Comparison of ENCODE assay signal across 12 cellular contexts in the genomic region with DNA sequence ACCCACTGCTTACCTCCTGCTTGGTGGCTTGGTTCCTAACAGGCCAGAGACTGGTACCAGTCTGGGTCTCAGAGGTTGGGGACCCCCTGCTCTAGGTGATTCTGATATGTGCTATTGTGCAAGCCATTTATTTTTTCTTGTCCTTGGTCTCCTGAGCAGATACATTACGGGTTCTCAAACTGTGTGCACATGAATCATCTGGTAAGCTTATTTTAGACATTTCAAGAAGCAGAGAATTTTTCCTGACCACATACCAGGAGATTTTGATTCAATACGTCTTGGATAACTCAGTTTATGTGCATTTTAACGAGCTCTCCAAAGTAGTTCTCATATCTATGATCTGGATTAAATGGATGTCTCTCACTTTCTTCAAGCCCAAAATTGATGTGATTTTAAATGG.
DNase-seq lines count a peak whose midpoint lies in the region; ATAC-seq and TF ChIP-seq lines count a peak whose summit lies in the region.
"Had no signal": no experiment of that assay in that cellular context is flagged by ENCODE, and none has a peak within 500 bp of the region (broad histone marks: within the 10 kb centered on the region; RNA-seq: fewer than 3 reads in every experiment).

No MANE protein-coding gene starts in this region.

- H3K27me3 ChIP-seq in GM23338 (ENCODE audit: insufficient read depth) (no peaks in the 10 kb centered on the region), skeletal muscle satellite cell (ENCODE audit: control insufficient read depth, insufficient read depth, low read length) (no peaks in the 10 kb centered on the region)
- H3K27me3 ChIP-seq: breast epithelium had no signal

- no peaks in the 10 kb centered on the region for H4K20me1 ChIP-seq in GM23338 (replicated peaks; ENCODE audit: insufficient read depth)

- no peaks in the 10 kb centered on the region for H3K36me3 ChIP-seq in GM23338 (ENCODE audit: insufficient read depth)
- H3K36me3 ChIP-seq in skeletal muscle satellite cell (ENCODE audit: insufficient read depth, low read length) = no peaks in the 10 kb centered on the region
- H3K36me3 ChIP-seq: breast epithelium had no signal

- peaks cover 32% of the 10 kb centered on the region for H3K36me3 Mint-ChIP-seq in GM23338 (ENCODE audit: low read depth)

- no peak overlapping the region for H2AFZ ChIP-seq in GM23338

- no peaks in the 10 kb centered on the region for H3K9me3 ChIP-seq in skeletal muscle satellite cell (replicated peaks; ENCODE audit: low read length)
- H3K9me3 ChIP-seq: breast epithelium had no signal

- ATAC-seq in GM23338 (no peak), SK-N-SH treated with all-trans-retinoic acid at 6 μM for 48 hours (peak; percentile 71), HG03280 (IDR thresholded peaks at IDR 0.05; ENCODE audit: unreplicated experiment) (no peak), HG03565 (IDR thresholded peaks at IDR 0.05; ENCODE audit: unreplicated experiment) (no peak)
- ATAC-seq: Panc1 had no signal

- no peaks in the 10 kb centered on the region for H3F3A ChIP-seq in GM23338 (replicated peaks; ENCODE audit: low read depth)

- H3K27ac Mint-ChIP-seq in GM23338 = peak overlapping the region; percentile 98

- peaks cover 42% of the 10 kb centered on the region for H3K79me2 ChIP-seq in GM23338 (replicated peaks; ENCODE audit: insufficient read depth)

- peaks cover 58% of the 10 kb centered on the region for H3K4me1 ChIP-seq in GM23338 (ENCODE audit: insufficient read depth)
- peaks cover 22% of the 10 kb centered on the region for H3K4me1 ChIP-seq in skeletal muscle satellite cell (ENCODE audit: control insufficient read depth, insufficient read depth, low read length)
- H3K4me1 ChIP-seq: breast epithelium had no signal

- peaks cover 5% of the 10 kb centered on the region; the same call in 1 of the 3 replicates for H3K9me3 Mint-ChIP-seq in GM23338

- H3K27ac ChIP-seq in GM23338 (ENCODE audit: low read depth) = peak overlapping the region; percentile 95
- H3K27ac ChIP-seq: breast epithelium had no signal

- H3K4me3 ChIP-seq in GM23338 (no peak overlapping the region), fibroblast of the aortic adventitia (ENCODE audit: low read depth, low read length) (no peak overlapping the region), skeletal muscle satellite cell (ENCODE audit: low read length) (no peak overlapping the region)
- H3K4me3 ChIP-seq: breast epithelium had no signal

- peak overlapping the region; percentile 64 for H3K9ac ChIP-seq in skeletal muscle satellite cell (ENCODE audit: low read depth, low read length)

- H3K4me2 ChIP-seq in GM23338 (peak overlapping the region; percentile 4; the same call in 1 of the 2 replicates), skeletal muscle satellite cell (ENCODE audit: low read length) (no peak overlapping the region)

- H3K4me1 Mint-ChIP-seq in GM23338 = peaks cover 74% of the 10 kb centered on the region

- no peak for DNase-seq in GM23338 (ENCODE audit: low spot score)
- DNase-seq in fibroblast of the aortic adventitia (ENCODE audit: low read depth) = peak; percentile 32
- DNase-seq in OCI-M1 (lab: John Stamatoyannopoulos, UW) = no peak
- no peak for DNase-seq in NCI-H510A (lab: John Stamatoyannopoulos, UW)
- DNase-seq: activated effector memory CD4-positive, alpha-beta T cell treated with anti-CD3 and anti-CD28 coated beads, Interleukin-2, amount 50 U/mL, for 16 hours; NCI-H2081 treated with DMSO at 0.1 percent for 48 hours had no signal

- TF ChIP-seq CTCF in GM23338 (conservative IDR thresholded peaks at IDR 0.05; ENCODE audit: low read depth in 2 of 2) = no peak
- no peak for TF ChIP-seq CTCF in fibroblast of the aortic adventitia (IDR thresholded peaks at IDR 0.05; ENCODE audit: insufficient read depth, low read length)

- no peaks in the 10 kb centered on the region for H3K9me2 ChIP-seq in GM23338 (ENCODE audit: insufficient read depth)

- peaks cover 4% of the 10 kb centered on the region for H3K27me3 Mint-ChIP-seq in GM23338 (ENCODE audit: insufficient read depth, low read depth, poor library complexity)

- no peak overlapping the region for H3K4me3 Mint-ChIP-seq in GM23338

TF ChIP-seq in GM23338, 12 proteins besides CTCF, POLR2A, EP300 and RAD21 (continues in another document):
- TF ChIP-seq, protein P1, sequence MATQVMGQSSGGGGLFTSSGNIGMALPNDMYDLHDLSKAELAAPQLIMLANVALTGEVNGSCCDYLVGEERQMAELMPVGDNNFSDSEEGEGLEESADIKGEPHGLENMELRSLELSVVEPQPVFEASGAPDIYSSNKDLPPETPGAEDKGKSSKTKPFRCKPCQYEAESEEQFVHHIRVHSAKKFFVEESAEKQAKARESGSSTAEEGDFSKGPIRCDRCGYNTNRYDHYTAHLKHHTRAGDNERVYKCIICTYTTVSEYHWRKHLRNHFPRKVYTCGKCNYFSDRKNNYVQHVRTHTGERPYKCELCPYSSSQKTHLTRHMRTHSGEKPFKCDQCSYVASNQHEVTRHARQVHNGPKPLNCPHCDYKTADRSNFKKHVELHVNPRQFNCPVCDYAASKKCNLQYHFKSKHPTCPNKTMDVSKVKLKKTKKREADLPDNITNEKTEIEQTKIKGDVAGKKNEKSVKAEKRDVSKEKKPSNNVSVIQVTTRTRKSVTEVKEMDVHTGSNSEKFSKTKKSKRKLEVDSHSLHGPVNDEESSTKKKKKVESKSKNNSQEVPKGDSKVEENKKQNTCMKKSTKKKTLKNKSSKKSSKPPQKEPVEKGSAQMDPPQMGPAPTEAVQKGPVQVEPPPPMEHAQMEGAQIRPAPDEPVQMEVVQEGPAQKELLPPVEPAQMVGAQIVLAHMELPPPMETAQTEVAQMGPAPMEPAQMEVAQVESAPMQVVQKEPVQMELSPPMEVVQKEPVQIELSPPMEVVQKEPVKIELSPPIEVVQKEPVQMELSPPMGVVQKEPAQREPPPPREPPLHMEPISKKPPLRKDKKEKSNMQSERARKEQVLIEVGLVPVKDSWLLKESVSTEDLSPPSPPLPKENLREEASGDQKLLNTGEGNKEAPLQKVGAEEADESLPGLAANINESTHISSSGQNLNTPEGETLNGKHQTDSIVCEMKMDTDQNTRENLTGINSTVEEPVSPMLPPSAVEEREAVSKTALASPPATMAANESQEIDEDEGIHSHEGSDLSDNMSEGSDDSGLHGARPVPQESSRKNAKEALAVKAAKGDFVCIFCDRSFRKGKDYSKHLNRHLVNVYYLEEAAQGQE (IDR thresholded peaks at IDR 0.05; ENCODE audit: unreplicated experiment) = no peak
- TF ChIP-seq STAT1 (IDR thresholded peaks at IDR 0.05; ENCODE audit: unreplicated experiment) (no peak), EZH2phosphoT487 (IDR thresholded peaks at IDR 0.05; ENCODE audit: unreplicated experiment) (no peak), ZNF114 (CRISPR knock-in tag; IDR thresholded peaks at IDR 0.05) (no peak), ZNF331 (CRISPR knock-in tag; IDR thresholded peaks at IDR 0.05; ENCODE audit: low read depth) (no peak)
- TF ChIP-seq, protein P2, sequence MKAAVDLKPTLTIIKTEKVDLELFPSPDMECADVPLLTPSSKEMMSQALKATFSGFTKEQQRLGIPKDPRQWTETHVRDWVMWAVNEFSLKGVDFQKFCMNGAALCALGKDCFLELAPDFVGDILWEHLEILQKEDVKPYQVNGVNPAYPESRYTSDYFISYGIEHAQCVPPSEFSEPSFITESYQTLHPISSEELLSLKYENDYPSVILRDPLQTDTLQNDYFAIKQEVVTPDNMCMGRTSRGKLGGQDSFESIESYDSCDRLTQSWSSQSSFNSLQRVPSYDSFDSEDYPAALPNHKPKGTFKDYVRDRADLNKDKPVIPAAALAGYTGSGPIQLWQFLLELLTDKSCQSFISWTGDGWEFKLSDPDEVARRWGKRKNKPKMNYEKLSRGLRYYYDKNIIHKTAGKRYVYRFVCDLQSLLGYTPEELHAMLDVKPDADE (IDR thresholded peaks at IDR 0.05) = no peak

TF ChIP-seq in SK-N-SH treated with all-trans-retinoic acid at 6 μM for 48 hours, 23 proteins besides CTCF, POLR2A, EP300 and RAD21 (continues in another document):
- TF ChIP-seq ZNF8 (CRISPR knock-in tag; IDR thresholded peaks at IDR 0.05) (no peak), ISL1 (CRISPR knock-in tag; IDR thresholded peaks at IDR 0.05) (no peak; the same call in 1 of the 2 replicates), SNAI2 (CRISPR knock-in tag; IDR thresholded peaks at IDR 0.05) (no peak), CSDC2 (CRISPR knock-in tag; IDR thresholded peaks at IDR 0.05) (no peak), ZNF565 (CRISPR knock-in tag; conservative IDR thresholded peaks at IDR 0.05; ENCODE audit: low read depth) (no peak), RARB (CRISPR knock-in tag; IDR thresholded peaks at IDR 0.05) (no peak), ZFP30 (CRISPR knock-in tag; IDR thresholded peaks at IDR 0.05) (no peak)
- TF ChIP-seq, protein P3, sequence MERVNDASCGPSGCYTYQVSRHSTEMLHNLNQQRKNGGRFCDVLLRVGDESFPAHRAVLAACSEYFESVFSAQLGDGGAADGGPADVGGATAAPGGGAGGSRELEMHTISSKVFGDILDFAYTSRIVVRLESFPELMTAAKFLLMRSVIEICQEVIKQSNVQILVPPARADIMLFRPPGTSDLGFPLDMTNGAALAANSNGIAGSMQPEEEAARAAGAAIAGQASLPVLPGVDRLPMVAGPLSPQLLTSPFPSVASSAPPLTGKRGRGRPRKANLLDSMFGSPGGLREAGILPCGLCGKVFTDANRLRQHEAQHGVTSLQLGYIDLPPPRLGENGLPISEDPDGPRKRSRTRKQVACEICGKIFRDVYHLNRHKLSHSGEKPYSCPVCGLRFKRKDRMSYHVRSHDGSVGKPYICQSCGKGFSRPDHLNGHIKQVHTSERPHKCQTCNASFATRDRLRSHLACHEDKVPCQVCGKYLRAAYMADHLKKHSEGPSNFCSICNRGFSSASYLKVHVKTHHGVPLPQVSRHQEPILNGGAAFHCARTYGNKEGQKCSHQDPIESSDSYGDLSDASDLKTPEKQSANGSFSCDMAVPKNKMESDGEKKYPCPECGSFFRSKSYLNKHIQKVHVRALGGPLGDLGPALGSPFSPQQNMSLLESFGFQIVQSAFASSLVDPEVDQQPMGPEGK (CRISPR knock-in tag; IDR thresholded peaks at IDR 0.05; ENCODE audit: borderline replicate concordance) = no peak
